In the genomic region with DNA sequence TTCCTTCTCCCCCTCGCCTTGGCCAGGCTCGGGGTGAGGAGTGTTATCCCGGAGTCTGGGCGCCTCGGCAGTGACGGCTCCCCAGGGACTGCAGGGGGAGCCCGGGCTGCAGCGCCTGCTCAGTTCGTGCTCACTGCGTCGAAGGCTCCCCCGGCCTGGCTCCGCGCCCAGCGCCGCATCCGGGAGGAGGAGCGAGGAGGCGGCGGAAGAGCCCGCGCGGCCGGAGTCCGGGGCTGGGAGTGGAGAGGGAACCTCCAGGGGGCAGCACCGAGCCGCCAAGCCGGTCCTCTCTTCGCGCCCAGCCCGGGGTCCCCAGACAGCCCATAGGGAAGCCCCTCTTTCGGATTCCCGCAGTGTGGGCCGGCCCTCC, we compare ENCODE assay signal across 1 cellular context.
TF ChIP-seq lines count a peak whose summit lies in the region.

No MANE protein-coding gene starts in this region.

TF ChIP-seq in HepG2, 621 proteins besides CTCF, POLR2A, EP300 and RAD21 (continued from another document and continues in another):
- TF ChIP-seq, protein P1, sequence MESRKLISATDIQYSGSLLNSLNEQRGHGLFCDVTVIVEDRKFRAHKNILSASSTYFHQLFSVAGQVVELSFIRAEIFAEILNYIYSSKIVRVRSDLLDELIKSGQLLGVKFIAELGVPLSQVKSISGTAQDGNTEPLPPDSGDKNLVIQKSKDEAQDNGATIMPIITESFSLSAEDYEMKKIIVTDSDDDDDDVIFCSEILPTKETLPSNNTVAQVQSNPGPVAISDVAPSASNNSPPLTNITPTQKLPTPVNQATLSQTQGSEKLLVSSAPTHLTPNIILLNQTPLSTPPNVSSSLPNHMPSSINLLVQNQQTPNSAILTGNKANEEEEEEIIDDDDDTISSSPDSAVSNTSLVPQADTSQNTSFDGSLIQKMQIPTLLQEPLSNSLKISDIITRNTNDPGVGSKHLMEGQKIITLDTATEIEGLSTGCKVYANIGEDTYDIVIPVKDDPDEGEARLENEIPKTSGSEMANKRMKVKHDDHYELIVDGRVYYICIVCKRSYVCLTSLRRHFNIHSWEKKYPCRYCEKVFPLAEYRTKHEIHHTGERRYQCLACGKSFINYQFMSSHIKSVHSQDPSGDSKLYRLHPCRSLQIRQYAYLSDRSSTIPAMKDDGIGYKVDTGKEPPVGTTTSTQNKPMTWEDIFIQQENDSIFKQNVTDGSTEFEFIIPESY (CRISPR knock-in tag; IDR thresholded peaks at IDR 0.05) = peak; percentile 6; the same call in 1 of the 2 replicates
- TF ChIP-seq ZBTB7B (CRISPR knock-in tag; IDR thresholded peaks at IDR 0.05) = peak; percentile 77
- TF ChIP-seq, protein P2, sequence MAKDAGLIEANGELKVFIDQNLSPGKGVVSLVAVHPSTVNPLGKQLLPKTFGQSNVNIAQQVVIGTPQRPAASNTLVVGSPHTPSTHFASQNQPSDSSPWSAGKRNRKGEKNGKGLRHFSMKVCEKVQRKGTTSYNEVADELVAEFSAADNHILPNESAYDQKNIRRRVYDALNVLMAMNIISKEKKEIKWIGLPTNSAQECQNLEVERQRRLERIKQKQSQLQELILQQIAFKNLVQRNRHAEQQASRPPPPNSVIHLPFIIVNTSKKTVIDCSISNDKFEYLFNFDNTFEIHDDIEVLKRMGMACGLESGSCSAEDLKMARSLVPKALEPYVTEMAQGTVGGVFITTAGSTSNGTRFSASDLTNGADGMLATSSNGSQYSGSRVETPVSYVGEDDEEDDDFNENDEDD (CRISPR knock-in tag; IDR thresholded peaks at IDR 0.05; ENCODE audit: borderline replicate concordance) = peak; percentile 90; the same call in 1 of the 2 replicates
- no peak for TF ChIP-seq FOSL1 (CRISPR knock-in tag; IDR thresholded peaks at IDR 0.05; ENCODE audit: borderline replicate concordance)
- TF ChIP-seq, protein P3, sequence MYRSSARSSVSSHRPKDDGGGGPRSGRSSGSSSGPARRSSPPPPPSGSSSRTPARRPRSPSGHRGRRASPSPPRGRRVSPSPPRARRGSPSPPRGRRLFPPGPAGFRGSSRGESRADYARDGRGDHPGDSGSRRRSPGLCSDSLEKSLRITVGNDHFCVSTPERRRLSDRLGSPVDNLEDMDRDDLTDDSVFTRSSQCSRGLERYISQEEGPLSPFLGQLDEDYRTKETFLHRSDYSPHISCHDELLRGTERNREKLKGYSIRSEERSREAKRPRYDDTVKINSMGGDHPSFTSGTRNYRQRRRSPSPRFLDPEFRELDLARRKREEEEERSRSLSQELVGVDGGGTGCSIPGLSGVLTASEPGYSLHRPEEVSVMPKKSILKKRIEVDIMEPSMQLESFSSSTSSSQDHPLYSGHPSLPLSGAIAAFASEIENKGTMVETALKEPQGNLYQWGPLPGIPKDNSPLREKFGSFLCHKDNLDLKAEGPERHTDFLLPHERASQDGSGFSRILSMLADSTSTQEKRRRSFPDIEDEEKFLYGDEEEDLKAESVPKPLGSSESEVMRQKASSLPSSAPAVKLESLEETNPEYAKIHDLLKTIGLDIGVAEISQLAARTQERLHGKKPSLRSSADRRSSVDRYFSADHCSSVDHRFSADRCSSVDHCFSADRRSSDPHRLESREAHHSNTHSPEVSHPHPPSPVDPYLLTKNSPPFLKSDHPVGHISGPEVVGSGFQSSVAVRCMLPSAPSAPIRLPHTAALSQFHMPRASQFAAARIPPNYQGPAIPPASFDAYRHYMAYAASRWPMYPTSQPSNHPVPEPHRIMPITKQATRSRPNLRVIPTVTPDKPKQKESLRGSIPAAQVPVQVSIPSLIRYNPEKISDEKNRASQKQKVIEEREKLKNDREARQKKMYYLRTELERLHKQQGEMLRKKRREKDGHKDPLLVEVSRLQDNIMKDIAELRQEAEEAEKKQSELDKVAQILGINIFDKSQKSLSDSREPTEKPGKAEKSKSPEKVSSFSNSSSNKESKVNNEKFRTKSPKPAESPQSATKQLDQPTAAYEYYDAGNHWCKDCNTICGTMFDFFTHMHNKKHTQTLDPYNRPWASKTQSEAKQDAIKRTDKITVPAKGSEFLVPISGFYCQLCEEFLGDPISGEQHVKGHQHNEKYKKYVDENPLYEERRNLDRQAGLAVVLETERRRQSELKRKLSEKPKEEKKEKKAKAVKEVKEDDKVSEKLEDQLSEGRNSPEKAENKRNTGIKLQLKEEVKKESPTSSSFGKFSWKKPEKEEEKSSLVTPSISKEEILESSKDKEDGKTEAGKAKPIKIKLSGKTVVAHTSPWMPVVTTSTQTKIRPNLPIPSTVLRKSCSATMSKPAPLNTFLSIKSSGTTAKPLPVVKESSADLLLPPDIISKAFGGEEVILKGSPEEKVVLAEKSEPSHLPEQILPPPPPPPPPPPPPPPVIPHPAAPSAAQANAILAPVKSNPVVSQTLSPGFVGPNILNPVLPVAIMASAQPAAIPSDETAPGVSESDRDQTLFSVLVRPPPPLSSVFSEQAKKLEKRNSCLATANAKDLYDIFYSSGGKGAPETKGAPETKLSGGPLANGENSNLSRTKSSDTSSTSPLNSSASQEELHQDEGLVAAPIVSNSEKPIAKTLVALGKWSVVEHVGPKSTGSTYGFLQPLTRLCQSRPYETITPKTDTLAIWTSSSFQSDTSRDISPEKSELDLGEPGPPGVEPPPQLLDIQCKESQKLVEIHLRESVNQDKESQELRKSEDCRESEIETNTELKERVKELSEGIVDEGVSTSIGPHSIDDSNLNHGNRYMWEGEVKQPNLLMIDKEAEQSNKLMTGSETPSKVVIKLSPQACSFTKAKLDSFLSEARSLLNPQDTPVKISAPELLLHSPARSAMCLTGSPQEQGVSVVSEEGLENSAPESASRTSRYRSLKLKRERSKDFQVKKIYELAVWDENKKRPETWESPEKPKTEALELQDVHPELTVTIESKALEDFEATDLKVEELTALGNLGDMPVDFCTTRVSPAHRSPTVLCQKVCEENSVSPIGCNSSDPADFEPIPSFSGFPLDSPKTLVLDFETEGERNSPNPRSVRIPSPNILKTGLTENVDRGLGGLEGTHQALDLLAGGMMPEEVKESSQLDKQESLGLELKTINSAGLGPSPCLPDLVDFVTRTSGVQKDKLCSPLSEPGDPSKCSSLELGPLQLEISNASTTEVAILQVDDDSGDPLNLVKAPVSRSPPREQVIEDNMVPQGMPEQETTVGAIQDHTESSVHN (CRISPR knock-in tag; IDR thresholded peaks at IDR 0.05) = no peak
- peak; percentile 60; the same call in 1 of the 2 replicates for TF ChIP-seq ZNF816 (CRISPR knock-in tag; IDR thresholded peaks at IDR 0.05; ENCODE audit: borderline replicate concordance)
- TF ChIP-seq, protein P4, sequence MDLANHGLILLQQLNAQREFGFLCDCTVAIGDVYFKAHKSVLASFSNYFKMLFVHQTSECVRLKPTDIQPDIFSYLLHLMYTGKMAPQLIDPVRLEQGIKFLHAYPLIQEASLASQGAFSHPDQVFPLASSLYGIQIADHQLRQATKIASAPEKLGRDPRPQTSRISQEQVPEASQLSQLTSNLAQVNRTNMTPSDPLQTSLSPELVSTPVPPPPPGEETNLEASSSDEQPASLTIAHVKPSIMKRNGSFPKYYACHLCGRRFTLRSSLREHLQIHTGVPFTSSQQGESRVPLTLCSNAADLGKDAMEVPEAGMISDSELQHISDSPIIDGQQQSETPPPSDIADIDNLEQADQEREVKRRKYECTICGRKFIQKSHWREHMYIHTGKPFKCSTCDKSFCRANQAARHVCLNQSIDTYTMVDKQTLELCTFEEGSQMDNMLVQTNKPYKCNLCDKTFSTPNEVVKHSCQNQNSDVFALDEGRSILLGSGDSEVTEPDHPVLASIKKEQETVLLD (CRISPR knock-in tag; IDR thresholded peaks at IDR 0.05; ENCODE audit: low read depth) = peak; percentile 63; the same call in 1 of the 2 replicates
- TF ChIP-seq ZNF768 (CRISPR knock-in tag; IDR thresholded peaks at IDR 0.05) = peak; percentile 55; the same call in 1 of the 2 replicates
- no peak for TF ChIP-seq SMAD3 (CRISPR knock-in tag; IDR thresholded peaks at IDR 0.05)
- TF ChIP-seq ZNF839 (CRISPR knock-in tag; IDR thresholded peaks at IDR 0.05; ENCODE audit: borderline replicate concordance) = no peak
- TF ChIP-seq, protein P5, sequence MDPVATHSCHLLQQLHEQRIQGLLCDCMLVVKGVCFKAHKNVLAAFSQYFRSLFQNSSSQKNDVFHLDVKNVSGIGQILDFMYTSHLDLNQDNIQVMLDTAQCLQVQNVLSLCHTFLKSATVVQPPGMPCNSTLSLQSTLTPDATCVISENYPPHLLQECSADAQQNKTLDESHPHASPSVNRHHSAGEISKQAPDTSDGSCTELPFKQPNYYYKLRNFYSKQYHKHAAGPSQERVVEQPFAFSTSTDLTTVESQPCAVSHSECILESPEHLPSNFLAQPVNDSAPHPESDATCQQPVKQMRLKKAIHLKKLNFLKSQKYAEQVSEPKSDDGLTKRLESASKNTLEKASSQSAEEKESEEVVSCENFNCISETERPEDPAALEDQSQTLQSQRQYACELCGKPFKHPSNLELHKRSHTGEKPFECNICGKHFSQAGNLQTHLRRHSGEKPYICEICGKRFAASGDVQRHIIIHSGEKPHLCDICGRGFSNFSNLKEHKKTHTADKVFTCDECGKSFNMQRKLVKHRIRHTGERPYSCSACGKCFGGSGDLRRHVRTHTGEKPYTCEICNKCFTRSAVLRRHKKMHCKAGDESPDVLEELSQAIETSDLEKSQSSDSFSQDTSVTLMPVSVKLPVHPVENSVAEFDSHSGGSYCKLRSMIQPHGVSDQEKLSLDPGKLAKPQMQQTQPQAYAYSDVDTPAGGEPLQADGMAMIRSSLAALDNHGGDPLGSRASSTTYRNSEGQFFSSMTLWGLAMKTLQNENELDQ (CRISPR knock-in tag; IDR thresholded peaks at IDR 0.05; ENCODE audit: borderline replicate concordance) = no peak
- TF ChIP-seq, protein P6, sequence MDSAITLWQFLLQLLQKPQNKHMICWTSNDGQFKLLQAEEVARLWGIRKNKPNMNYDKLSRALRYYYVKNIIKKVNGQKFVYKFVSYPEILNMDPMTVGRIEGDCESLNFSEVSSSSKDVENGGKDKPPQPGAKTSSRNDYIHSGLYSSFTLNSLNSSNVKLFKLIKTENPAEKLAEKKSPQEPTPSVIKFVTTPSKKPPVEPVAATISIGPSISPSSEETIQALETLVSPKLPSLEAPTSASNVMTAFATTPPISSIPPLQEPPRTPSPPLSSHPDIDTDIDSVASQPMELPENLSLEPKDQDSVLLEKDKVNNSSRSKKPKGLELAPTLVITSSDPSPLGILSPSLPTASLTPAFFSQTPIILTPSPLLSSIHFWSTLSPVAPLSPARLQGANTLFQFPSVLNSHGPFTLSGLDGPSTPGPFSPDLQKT (CRISPR knock-in tag; IDR thresholded peaks at IDR 0.05; ENCODE audit: borderline replicate concordance) = no peak
- TF ChIP-seq, protein P7, sequence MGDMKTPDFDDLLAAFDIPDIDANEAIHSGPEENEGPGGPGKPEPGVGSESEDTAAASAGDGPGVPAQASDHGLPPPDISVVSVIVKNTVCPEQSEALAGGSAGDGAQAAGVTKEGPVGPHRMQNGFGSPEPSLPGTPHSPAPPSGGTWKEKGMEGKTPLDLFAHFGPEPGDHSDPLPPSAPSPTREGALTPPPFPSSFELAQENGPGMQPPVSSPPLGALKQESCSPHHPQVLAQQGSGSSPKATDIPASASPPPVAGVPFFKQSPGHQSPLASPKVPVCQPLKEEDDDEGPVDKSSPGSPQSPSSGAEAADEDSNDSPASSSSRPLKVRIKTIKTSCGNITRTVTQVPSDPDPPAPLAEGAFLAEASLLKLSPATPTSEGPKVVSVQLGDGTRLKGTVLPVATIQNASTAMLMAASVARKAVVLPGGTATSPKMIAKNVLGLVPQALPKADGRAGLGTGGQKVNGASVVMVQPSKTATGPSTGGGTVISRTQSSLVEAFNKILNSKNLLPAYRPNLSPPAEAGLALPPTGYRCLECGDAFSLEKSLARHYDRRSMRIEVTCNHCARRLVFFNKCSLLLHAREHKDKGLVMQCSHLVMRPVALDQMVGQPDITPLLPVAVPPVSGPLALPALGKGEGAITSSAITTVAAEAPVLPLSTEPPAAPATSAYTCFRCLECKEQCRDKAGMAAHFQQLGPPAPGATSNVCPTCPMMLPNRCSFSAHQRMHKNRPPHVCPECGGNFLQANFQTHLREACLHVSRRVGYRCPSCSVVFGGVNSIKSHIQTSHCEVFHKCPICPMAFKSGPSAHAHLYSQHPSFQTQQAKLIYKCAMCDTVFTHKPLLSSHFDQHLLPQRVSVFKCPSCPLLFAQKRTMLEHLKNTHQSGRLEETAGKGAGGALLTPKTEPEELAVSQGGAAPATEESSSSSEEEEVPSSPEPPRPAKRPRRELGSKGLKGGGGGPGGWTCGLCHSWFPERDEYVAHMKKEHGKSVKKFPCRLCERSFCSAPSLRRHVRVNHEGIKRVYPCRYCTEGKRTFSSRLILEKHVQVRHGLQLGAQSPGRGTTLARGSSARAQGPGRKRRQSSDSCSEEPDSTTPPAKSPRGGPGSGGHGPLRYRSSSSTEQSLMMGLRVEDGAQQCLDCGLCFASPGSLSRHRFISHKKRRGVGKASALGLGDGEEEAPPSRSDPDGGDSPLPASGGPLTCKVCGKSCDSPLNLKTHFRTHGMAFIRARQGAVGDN (CRISPR knock-in tag; IDR thresholded peaks at IDR 0.05) = peak; percentile 90
- TF ChIP-seq, protein P8, sequence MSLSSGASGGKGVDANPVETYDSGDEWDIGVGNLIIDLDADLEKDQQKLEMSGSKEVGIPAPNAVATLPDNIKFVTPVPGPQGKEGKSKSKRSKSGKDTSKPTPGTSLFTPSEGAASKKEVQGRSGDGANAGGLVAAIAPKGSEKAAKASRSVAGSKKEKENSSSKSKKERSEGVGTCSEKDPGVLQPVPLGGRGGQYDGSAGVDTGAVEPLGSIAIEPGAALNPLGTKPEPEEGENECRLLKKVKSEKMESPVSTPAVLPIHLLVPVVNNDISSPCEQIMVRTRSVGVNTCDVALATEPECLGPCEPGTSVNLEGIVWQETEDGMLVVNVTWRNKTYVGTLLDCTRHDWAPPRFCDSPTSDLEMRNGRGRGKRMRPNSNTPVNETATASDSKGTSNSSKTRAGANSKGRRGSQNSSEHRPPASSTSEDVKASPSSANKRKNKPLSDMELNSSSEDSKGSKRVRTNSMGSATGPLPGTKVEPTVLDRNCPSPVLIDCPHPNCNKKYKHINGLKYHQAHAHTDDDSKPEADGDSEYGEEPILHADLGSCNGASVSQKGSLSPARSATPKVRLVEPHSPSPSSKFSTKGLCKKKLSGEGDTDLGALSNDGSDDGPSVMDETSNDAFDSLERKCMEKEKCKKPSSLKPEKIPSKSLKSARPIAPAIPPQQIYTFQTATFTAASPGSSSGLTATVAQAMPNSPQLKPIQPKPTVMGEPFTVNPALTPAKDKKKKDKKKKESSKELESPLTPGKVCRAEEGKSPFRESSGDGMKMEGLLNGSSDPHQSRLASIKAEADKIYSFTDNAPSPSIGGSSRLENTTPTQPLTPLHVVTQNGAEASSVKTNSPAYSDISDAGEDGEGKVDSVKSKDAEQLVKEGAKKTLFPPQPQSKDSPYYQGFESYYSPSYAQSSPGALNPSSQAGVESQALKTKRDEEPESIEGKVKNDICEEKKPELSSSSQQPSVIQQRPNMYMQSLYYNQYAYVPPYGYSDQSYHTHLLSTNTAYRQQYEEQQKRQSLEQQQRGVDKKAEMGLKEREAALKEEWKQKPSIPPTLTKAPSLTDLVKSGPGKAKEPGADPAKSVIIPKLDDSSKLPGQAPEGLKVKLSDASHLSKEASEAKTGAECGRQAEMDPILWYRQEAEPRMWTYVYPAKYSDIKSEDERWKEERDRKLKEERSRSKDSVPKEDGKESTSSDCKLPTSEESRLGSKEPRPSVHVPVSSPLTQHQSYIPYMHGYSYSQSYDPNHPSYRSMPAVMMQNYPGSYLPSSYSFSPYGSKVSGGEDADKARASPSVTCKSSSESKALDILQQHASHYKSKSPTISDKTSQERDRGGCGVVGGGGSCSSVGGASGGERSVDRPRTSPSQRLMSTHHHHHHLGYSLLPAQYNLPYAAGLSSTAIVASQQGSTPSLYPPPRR (CRISPR knock-in tag; IDR thresholded peaks at IDR 0.05; ENCODE audit: borderline replicate concordance) = peak; percentile 43; the same call in 1 of the 2 replicates
- 0 out of 2 replicates have a peak, but pooled peaks have one; percentile 30 for TF ChIP-seq BRCA1 (CRISPR knock-in tag; IDR thresholded peaks at IDR 0.05)
- peak; percentile 55; the same call in 1 of the 2 replicates for TF ChIP-seq ZFP82 (CRISPR knock-in tag; IDR thresholded peaks at IDR 0.05; ENCODE audit: borderline replicate concordance)
